In the genomic region with DNA sequence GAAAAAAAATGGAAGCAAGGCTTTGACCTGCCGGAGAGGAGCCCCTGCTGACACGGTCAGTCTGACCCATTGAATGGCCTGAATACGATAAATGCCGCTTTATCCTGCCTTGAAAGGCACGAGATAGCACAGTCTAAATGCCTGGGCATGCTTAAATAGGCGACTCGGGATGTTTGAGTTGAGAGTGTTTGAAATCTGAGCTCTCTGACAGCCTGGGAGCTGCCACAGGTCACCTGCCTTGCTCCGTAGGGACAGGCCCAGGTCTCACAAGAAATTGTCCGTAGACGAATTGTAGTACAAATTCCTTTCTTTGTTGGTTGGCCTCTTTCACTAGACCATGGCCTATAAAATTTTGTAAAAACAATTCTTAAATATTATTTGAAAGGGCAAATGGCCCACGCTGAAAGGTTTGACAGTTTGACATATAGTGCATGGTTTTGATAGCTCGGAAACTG, we compare ENCODE assay signal across 14 cellular contexts.
DNase-seq lines count a peak whose midpoint lies in the region; ATAC-seq, FAIRE-seq and TF ChIP-seq lines count a peak whose summit lies in the region.
"Had no signal": no experiment of that assay in that cellular context is flagged by ENCODE, and none has a peak within 500 bp of the region (broad histone marks: within the 10 kb centered on the region; RNA-seq: fewer than 3 reads in every experiment).

No MANE protein-coding gene starts in this region.

- H3K4me3 Mint-ChIP-seq in H9: peak overlapping the region; percentile 17 to 33; a peak in 3 of 5 replicates
- peak overlapping the region; percentile 55 for H3K4me3 Mint-ChIP-seq in WTC11
- H3K4me3 Mint-ChIP-seq: activated T-cell treated with anti-CD3 and anti-CD28 coated beads, Interleukin-2, amount 50 U/mL, for 72 hours had no signal

- no peak overlapping the region for H2BK15ac ChIP-seq in H9 (ENCODE audit: low read depth, low read length)

- H2BK5ac ChIP-seq in H9 (ENCODE audit: insufficient read length, low read length): no peak overlapping the region

- no peak overlapping the region for H2AFZ ChIP-seq in H9 (ENCODE audit: low read length)

- H4K5ac ChIP-seq in H9 (ENCODE audit: insufficient read length, low read depth, low read length): no peak overlapping the region

- ATAC-seq in WTC11: peak; percentile 85
- ATAC-seq in right cardiac atrium: peak; percentile 60 to 61
- peak; percentile 60 to 78 (median 76) for ATAC-seq in pancreas
- ATAC-seq: activated T-cell treated with anti-CD3 and anti-CD28 coated beads, Interleukin-2, amount 50 U/mL, for 72 hours; K562 had no signal

- no peak overlapping the region for H3K56ac ChIP-seq in H9 (ENCODE audit: insufficient read length, low read depth, low read length)

- no peak for FAIRE-seq in pancreas (lab: Jason Lieb, UNC)
- FAIRE-seq: K562 had no signal

- no peak overlapping the region for H3K18ac ChIP-seq in H9 (ENCODE audit: insufficient read length, low read depth, low read length)

- H3K27ac Mint-ChIP-seq in H9 (peak overlapping the region; percentile 21 to 40 (median 37); a peak in 2 of 7 replicates), WTC11 (peak overlapping the region; percentile 38)
- H3K27ac Mint-ChIP-seq: activated T-cell treated with anti-CD3 and anti-CD28 coated beads, Interleukin-2, amount 50 U/mL, for 72 hours had no signal

- WGBS in H9 (ENCODE audit: extremely low coverage, insufficient read length, low lambda C conversion rate): no CpG with 5 or more reads among the region's 12 CpGs
- WGBS in right cardiac atrium: 57% methylated on average over 12 of the region's 12 CpGs
- WGBS in pancreas, 2 donors: 10 to 14% methylated on average over 12 of the region's 12 CpGs

- H3K79me2 ChIP-seq in H9 (ENCODE audit: insufficient read depth, low read length): no peaks in the 10 kb centered on the region

- no peak overlapping the region for H4K91ac ChIP-seq in H9 (ENCODE audit: insufficient read length, low read depth, low read length)

- H3K9me3 ChIP-seq in H9 (ENCODE audit: control insufficient read depth, low read depth, low read length): no peaks in the 10 kb centered on the region
- no peaks in the 10 kb centered on the region for H3K9me3 ChIP-seq in right cardiac atrium (ENCODE audit: control insufficient read depth, low read length)
- no peaks in the 10 kb centered on the region for H3K9me3 ChIP-seq in pancreas
- no peaks in the 10 kb centered on the region for H3K9me3 ChIP-seq in tibial artery
- H3K9me3 ChIP-seq: esophagus squamous epithelium had no signal

- H3K9ac ChIP-seq in H9 (ENCODE audit: extremely low read depth, insufficient read length, low read length): no peak overlapping the region

- H3K79me1 ChIP-seq in H9 (ENCODE audit: insufficient read depth, low read depth, low read length, poor library complexity, severe bottlenecking): no peaks in the 10 kb centered on the region

- peak; percentile 78 for DNase-seq in H9
- peak; percentile 47 for DNase-seq in WTC11 (ENCODE audit: low spot score)
- no peak for DNase-seq in right cardiac atrium
- no peak for DNase-seq in pancreas
- DNase-seq in caudate nucleus (lab: John Stamatoyannopoulos, UW): no peak
- no peak for DNase-seq in stimulated activated CD4-positive, alpha-beta T cell treated with anti-CD3 and anti-CD28 coated beads, Interleukin-12 subunit alpha, Interleukin-12 subunit beta, amount 100 ng/mL, for 4 hours
- no peak for DNase-seq in NCI-H2196 treated with DMSO at 0.1 percent for 48 hours (lab: John Stamatoyannopoulos, UW; ENCODE audit: unreplicated experiment)
- no peak for DNase-seq in tibial artery
- DNase-seq: activated T-cell treated with anti-CD3 and anti-CD28 coated beads, Interleukin-2, amount 50 U/mL, for 72 hours; esophagus squamous epithelium; NCI-H446; SHP77 had no signal

- no peak overlapping the region for H4K8ac ChIP-seq in H9 (replicated peaks; ENCODE audit: insufficient read length, low read depth, low read length)

- H4K20me1 ChIP-seq in H9 (ENCODE audit: control insufficient read depth, insufficient read depth, insufficient read length): no peaks in the 10 kb centered on the region

- H3K4me1 Mint-ChIP-seq in H9 (peaks cover 43 to 48% of the 10 kb centered on the region in 2 experiments), WTC11 (peaks cover 51% of the 10 kb centered on the region)

- H2AK5ac ChIP-seq in H9 (ENCODE audit: insufficient read length, low read length): no peak overlapping the region

- H3T11ph ChIP-seq in H9 (ENCODE audit: low read length): no peak overlapping the region

- H3K27ac ChIP-seq in H9 (ENCODE audit: insufficient read length, low read depth, low read length) (no peak overlapping the region), right cardiac atrium (ENCODE audit: low read length) (peak overlapping the region; percentile 67), pancreas (peak overlapping the region in 3 of 4 donors; percentile 16 to 63 (median 24)), caudate nucleus (ENCODE audit: low read depth, low read length) (no peak overlapping the region), tibial artery (no peak overlapping the region)
- H3K27ac ChIP-seq: VCaP had no signal

- no peaks in the 10 kb centered on the region for H3K36me3 Mint-ChIP-seq in H9 (ENCODE audit: insufficient read depth in 1 of 3, low read depth in 3 of 3)
- no peaks in the 10 kb centered on the region for H3K36me3 Mint-ChIP-seq in WTC11

- no peak overlapping the region for H2BK20ac ChIP-seq in H9 (ENCODE audit: low read depth, low read length, poor library complexity, severe bottlenecking)

- H3K36me3 ChIP-seq in pancreas (peaks cover 0 to 4% (median 0%) of the 10 kb centered on the region in 3 donors), tibial artery (no peaks in the 10 kb centered on the region)

- H3K23ac ChIP-seq in H9 (ENCODE audit: insufficient read length, low read depth, low read length): no peak overlapping the region

- H3K4me1 ChIP-seq in H9 (ENCODE audit: insufficient read depth, low read length) (peaks cover 18% of the 10 kb centered on the region), right cardiac atrium (ENCODE audit: control insufficient read depth, insufficient read depth, low read length) (peaks cover 14% of the 10 kb centered on the region), pancreas (peaks cover 43 to 48% (median 48%) of the 10 kb centered on the region in 3 donors), tibial artery (peaks cover 0 to 31% (median 12%) of the 10 kb centered on the region in 4 donors)

- H3K27me3 Mint-ChIP-seq in H9 (ENCODE audit: low read depth): peaks cover 10% of the 10 kb centered on the region
- H3K27me3 Mint-ChIP-seq in WTC11 (ENCODE audit: low read depth): peaks cover 4% of the 10 kb centered on the region; the same call in 1 of the 2 replicates

- intact Hi-C loops in right cardiac atrium (cut with DNase I): no loop called here
- intact Hi-C loops in pancreas (cut with DNase I): no loop called here
- intact Hi-C loops in tibial artery (cut with DNase I; ENCODE audit: low total_unique reads): no loop called here

- H2BK120ac ChIP-seq in H9 (ENCODE audit: low read depth, low read length, poor library complexity, severe bottlenecking): no peak overlapping the region

- no peak overlapping the region for H3K4me3 ChIP-seq in right cardiac atrium (ENCODE audit: low read length)
- H3K4me3 ChIP-seq in pancreas: no peak overlapping the region
- H3K4me3 ChIP-seq in tibial artery: no peak overlapping the region
- H3K4me3 ChIP-seq: K562 had no signal

- no peak overlapping the region for H3K14ac ChIP-seq in H9 (ENCODE audit: insufficient read depth, low read length)

- H3K4ac ChIP-seq in H9 (ENCODE audit: low read depth, low read length): no peak overlapping the region

- TF ChIP-seq CTCF in H9 (conservative IDR thresholded peaks at IDR 0.05) (no peak), WTC11 (IDR thresholded peaks at IDR 0.05) (no peak), pancreas (IDR thresholded peaks at IDR 0.05) (no peak), tibial artery (IDR thresholded peaks at IDR 0.05) (no peak)

- H2BK12ac ChIP-seq in H9 (ENCODE audit: insufficient read length, low read depth, low read length): no peak overlapping the region

- H3K9me3 Mint-ChIP-seq in H9 (no peaks in the 10 kb centered on the region), WTC11 (no peaks in the 10 kb centered on the region)

- POLR2A ChIA-PET in WTC11 (lab: Charles Lee): no interaction called here

- peak overlapping the region; percentile 30 for H3K4me2 ChIP-seq in H9 (ENCODE audit: insufficient read depth, insufficient read length, low read length)

- H3K27me3 ChIP-seq in H9 (ENCODE audit: insufficient read depth, low read length): no peaks in the 10 kb centered on the region; the same call in 1 of the 2 replicates
- no peaks in the 10 kb centered on the region for H3K27me3 ChIP-seq in right cardiac atrium (ENCODE audit: control insufficient read depth, insufficient read depth)
- no peaks in the 10 kb centered on the region for H3K27me3 ChIP-seq in pancreas
- H3K27me3 ChIP-seq in tibial artery: no peaks in the 10 kb centered on the region
- H3K27me3 ChIP-seq: esophagus squamous epithelium had no signal

- no peaks in the 10 kb centered on the region for H3K23me2 ChIP-seq in H9 (ENCODE audit: insufficient read length, low read depth, low read length, poor library complexity, severe bottlenecking)

- CTCF ChIA-PET in WTC11 (lab: Charles Lee): interaction anchor here (0.9 to 1.9 kb wide), 3 partner anchors 9 to 589 kb away, joined by 4 to 5 read pairs (median 4); no protein-coding TSS in a partner anchor

TF ChIP-seq in WTC11, 78 proteins besides CTCF, POLR2A, EP300 and RAD21 (continues in another document):
- TF ChIP-seq NFE2L1 (CRISPR knock-in tag; IDR thresholded peaks at IDR 0.05) (no peak), TEAD1 (CRISPR knock-in tag; IDR thresholded peaks at IDR 0.05) (peak; percentile 58; the same call in 1 of the 2 replicates)
- TF ChIP-seq, protein P1, sequence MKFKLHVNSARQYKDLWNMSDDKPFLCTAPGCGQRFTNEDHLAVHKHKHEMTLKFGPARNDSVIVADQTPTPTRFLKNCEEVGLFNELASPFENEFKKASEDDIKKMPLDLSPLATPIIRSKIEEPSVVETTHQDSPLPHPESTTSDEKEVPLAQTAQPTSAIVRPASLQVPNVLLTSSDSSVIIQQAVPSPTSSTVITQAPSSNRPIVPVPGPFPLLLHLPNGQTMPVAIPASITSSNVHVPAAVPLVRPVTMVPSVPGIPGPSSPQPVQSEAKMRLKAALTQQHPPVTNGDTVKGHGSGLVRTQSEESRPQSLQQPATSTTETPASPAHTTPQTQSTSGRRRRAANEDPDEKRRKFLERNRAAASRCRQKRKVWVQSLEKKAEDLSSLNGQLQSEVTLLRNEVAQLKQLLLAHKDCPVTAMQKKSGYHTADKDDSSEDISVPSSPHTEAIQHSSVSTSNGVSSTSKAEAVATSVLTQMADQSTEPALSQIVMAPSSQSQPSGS (CRISPR knock-in tag; IDR thresholded peaks at IDR 0.05; ENCODE audit: borderline replicate concordance, low read depth): no peak
- TF ChIP-seq, protein P2, sequence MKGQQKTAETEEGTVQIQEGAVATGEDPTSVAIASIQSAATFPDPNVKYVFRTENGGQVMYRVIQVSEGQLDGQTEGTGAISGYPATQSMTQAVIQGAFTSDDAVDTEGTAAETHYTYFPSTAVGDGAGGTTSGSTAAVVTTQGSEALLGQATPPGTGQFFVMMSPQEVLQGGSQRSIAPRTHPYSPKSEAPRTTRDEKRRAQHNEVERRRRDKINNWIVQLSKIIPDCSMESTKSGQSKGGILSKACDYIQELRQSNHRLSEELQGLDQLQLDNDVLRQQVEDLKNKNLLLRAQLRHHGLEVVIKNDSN (CRISPR knock-in tag; IDR thresholded peaks at IDR 0.05): peak; percentile 38; the same call in 1 of the 2 replicates

Comparison
In these comparisons a context has a peak if more than half of its experiments do, and no peak if none do; other contexts are left out.
1. DNase-seq: peak in H9 (single experiment) and WTC11 (single experiment); none in right cardiac atrium (0 of 3), pancreas (0 of 6), caudate nucleus (0 of 61), stimulated activated CD4-positive, alpha-beta T cell treated with anti-CD3 and anti-CD28 coated beads, Interleukin-12 subunit alpha, Interleukin-12 subunit beta, amount 100 ng/mL, for 4 hours (single experiment), NCI-H2196 treated with DMSO at 0.1 percent for 48 hours (single experiment) and tibial artery (0 of 2).
2. H3K27ac ChIP-seq: peak in right cardiac atrium (single experiment) and pancreas (3 of 4); none in H9 (single experiment), caudate nucleus (single experiment) and tibial artery (0 of 2).
3. Peak in every context shown above with its lines, with median percentiles within 50 percentile points of each other: ATAC-seq.